15 cellular contexts compared by ENCODE assay signal in the genomic region with DNA sequence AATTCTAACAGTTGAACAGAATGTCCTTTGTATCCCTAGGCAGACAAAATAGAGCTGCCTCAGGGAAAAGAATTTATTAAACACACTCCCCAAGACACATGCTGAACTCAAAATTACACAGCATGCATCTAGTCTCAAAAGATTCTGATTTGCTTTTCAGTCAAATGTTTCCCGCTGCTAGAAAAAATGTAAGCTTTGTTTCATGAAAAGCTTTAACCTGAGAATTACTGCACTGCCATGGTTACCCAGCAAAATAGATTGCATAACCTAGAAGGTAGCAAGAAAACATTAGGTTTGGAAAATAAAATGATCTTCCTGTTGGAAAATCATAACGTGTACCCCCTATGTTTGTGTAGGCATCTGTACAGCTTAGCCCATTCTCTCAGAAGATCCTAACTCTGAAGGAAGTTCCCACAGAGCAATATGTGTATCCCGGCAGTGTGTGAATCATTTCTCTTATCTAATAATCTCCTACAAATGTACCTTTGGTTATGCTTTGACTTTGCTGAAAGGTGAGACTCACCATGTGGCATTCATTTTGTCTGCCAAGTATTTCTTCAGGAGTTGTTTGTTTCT.
DNase-seq lines count a peak whose midpoint lies in the region; ATAC-seq, FAIRE-seq and TF ChIP-seq lines count a peak whose summit lies in the region.
"Had no signal": no experiment of that assay in that cellular context is flagged by ENCODE, and none has a peak within 500 bp of the region (broad histone marks: within the 10 kb centered on the region; RNA-seq: fewer than 3 reads in every experiment).

No MANE protein-coding gene starts in this region.

- no peaks in the 10 kb centered on the region for H3K4me1 Mint-ChIP-seq in activated naive CD8-positive, alpha-beta T cell treated with anti-CD3 and anti-CD28 coated beads, Interleukin-2, amount 50 U/mL, for 24 hours
- no peaks in the 10 kb centered on the region for H3K4me1 Mint-ChIP-seq in stimulated activated effector memory CD8-positive, alpha-beta T cell treated with anti-CD3 and anti-CD28 coated beads, Interleukin-12 subunit alpha, Interleukin-12 subunit beta, amount 100 ng/mL, for 72 hours

- dilution Hi-C loops in endothelial cell of umbilical vein (cut with MboI; ENCODE audit: extremely low pct_ligation_motif_present, low sequenced_read_pairs) = no loop called here

- no peak for TF ChIP-seq CTCF in HCT116 (IDR thresholded peaks at IDR 0.05 in 2 of 3, conservative IDR thresholded peaks at IDR 0.05 in 1 of 3; ENCODE audit: borderline replicate concordance in 1 of 3, insufficient read depth in 1 of 3, low read depth in 2 of 3, low read length in 2 of 3)
- no peak for TF ChIP-seq CTCF in endothelial cell of umbilical vein (IDR thresholded peaks at IDR 0.05; ENCODE audit: extremely low read depth in 1 of 2, insufficient read depth in 1 of 2, low read depth in 1 of 2, low read length in 2 of 2)
- no peak for TF ChIP-seq CTCF in vagina (IDR thresholded peaks at IDR 0.05)

- H4K20me1 ChIP-seq in HCT116 (ENCODE audit: insufficient read depth) (no peaks in the 10 kb centered on the region), endothelial cell of umbilical vein (replicated peaks; ENCODE audit: control insufficient read depth, extremely low read depth, insufficient read depth, low read length) (no peaks in the 10 kb centered on the region)
- H4K20me1 ChIP-seq: BLaER1 treated with 17β-estradiol and CSF1 and Interleukin-3, amounts not matched to agents 10 nM and 100 nM had no signal

- no peak overlapping the region for H3K4me3 Mint-ChIP-seq in activated naive CD8-positive, alpha-beta T cell treated with anti-CD3 and anti-CD28 coated beads, Interleukin-2, amount 50 U/mL, for 24 hours
- no peak overlapping the region for H3K4me3 Mint-ChIP-seq in stimulated activated effector memory CD8-positive, alpha-beta T cell treated with anti-CD3 and anti-CD28 coated beads, Interleukin-12 subunit alpha, Interleukin-12 subunit beta, amount 100 ng/mL, for 72 hours
- H3K4me3 Mint-ChIP-seq: activated T-cell treated with anti-CD3 and anti-CD28 coated beads, Interleukin-2, amount 50 U/mL, for 24 hours had no signal

- no peak overlapping the region for H4K91ac ChIP-seq in neuronal stem cell (ENCODE audit: low read depth, low read length, poor library complexity)

- peaks cover 7% of the 10 kb centered on the region for H3K9me3 Mint-ChIP-seq in activated naive CD8-positive, alpha-beta T cell treated with anti-CD3 and anti-CD28 coated beads, Interleukin-2, amount 50 U/mL, for 24 hours
- H3K9me3 Mint-ChIP-seq in stimulated activated effector memory CD8-positive, alpha-beta T cell treated with anti-CD3 and anti-CD28 coated beads, Interleukin-12 subunit alpha, Interleukin-12 subunit beta, amount 100 ng/mL, for 72 hours = no peaks in the 10 kb centered on the region

- no peak overlapping the region for H3K14ac ChIP-seq in neuronal stem cell (ENCODE audit: low read length)

- H3K23ac ChIP-seq in neuronal stem cell (ENCODE audit: low read depth, low read length, poor library complexity) = no peak overlapping the region

- intact Hi-C loops in HCT116 (cut with micrococcal nuclease) (no loop called here), endothelial cell of umbilical vein (cut with micrococcal nuclease) (no loop called here), vagina (cut with DNase I) (no loop called here)

- peak overlapping the region in 1 of 2 experiments; percentile 21; a peak in 1 of 4 replicates for H3K4me3 ChIP-seq in HCT116 (replicated peaks in 1 of 2; ENCODE audit: low read depth in 1 of 2, low read length in 2 of 2)
- no peak overlapping the region for H3K4me3 ChIP-seq in endothelial cell of umbilical vein (replicated peaks in 1 of 3; ENCODE audit: insufficient read depth in 1 of 3, low read depth in 1 of 3, low read length in 3 of 3)
- no peak overlapping the region for H3K4me3 ChIP-seq in neuronal stem cell (ENCODE audit: low read length in 2 of 2)
- H3K4me3 ChIP-seq in vagina = no peak overlapping the region
- H3K4me3 ChIP-seq: BLaER1 treated with 17β-estradiol and CSF1 and Interleukin-3, amounts not matched to agents 10 nM and 100 nM; heart right ventricle had no signal

- BruUV-seq in HCT116 (replicated peaks; lab: Mats Ljungman, UMichigan) (no TSS peak), endothelial cell of umbilical vein (replicated peaks; lab: Mats Ljungman, UMichigan) (no TSS peak)

- FAIRE-seq in RCC 7860 (lab: Jason Lieb, UNC) (peak; percentile 70), endothelial cell of umbilical vein (lab: Jason Lieb, UNC) (no peak)

- no peak overlapping the region for H2BK12ac ChIP-seq in neuronal stem cell (ENCODE audit: low read length)

- H3K27me3 Mint-ChIP-seq in activated naive CD8-positive, alpha-beta T cell treated with anti-CD3 and anti-CD28 coated beads, Interleukin-2, amount 50 U/mL, for 24 hours = no peaks in the 10 kb centered on the region
- H3K27me3 Mint-ChIP-seq: activated T-cell treated with anti-CD3 and anti-CD28 coated beads, Interleukin-2, amount 50 U/mL, for 24 hours had no signal

- H2AFZ ChIP-seq in HCT116 (ENCODE audit: low read depth, low read length, poor library complexity, severe bottlenecking) (peak overlapping the region; percentile 93), endothelial cell of umbilical vein (ENCODE audit: low read depth, low read length) (no peak overlapping the region), neuronal stem cell (ENCODE audit: low read length) (peak overlapping the region; percentile 59)

- H3K36me3 ChIP-seq in HCT116 (ENCODE audit: control insufficient read depth in 1 of 2, insufficient read depth in 2 of 2, low read length in 2 of 2) (no peaks in the 10 kb centered on the region), endothelial cell of umbilical vein (ENCODE audit: control insufficient read depth in 2 of 2, extremely low read depth in 1 of 2, insufficient read depth in 2 of 2, low read length in 2 of 2) (no peaks in the 10 kb centered on the region), neuronal stem cell (replicated peaks in 1 of 2; ENCODE audit: control insufficient read depth in 2 of 2, insufficient read depth in 2 of 2, low read length in 2 of 2) (no peaks in the 10 kb centered on the region), vagina (no peaks in the 10 kb centered on the region)
- H3K36me3 ChIP-seq: BLaER1 treated with 17β-estradiol and CSF1 and Interleukin-3, amounts not matched to agents 10 nM and 100 nM; heart right ventricle had no signal

- no peak overlapping the region for H2BK120ac ChIP-seq in neuronal stem cell (ENCODE audit: low read depth, low read length)

- RAD21 ChIA-PET in HCT116 (lab: Charles Lee; ENCODE audit: low non-redundant PET in 1 of 2, low total read pairs in 2 of 2, uncharacterized antibody in 2 of 2, unreplicated experiment in 2 of 2) = interaction anchor here in 1 of 2 experiments (0.6 kb wide), 1 partner anchor 693 kb away, joined by 4 read pairs; no protein-coding TSS in a partner anchor

- H3K9me2 ChIP-seq in HCT116 (ENCODE audit: insufficient read depth) = no peaks in the 10 kb centered on the region

- CTCF ChIA-PET in HCT116 (lab: Charles Lee) = no interaction called here
- CTCF ChIA-PET in endothelial cell of umbilical vein (lab: Charles Lee) = interaction anchor here (0.8 to 1.6 kb wide), 4 partner anchors 12 to 35 kb away, joined by 3 to 4 read pairs (median 3); no protein-coding TSS in a partner anchor

- H3K9ac ChIP-seq in HCT116 (ENCODE audit: low read length) (peak overlapping the region; percentile 31), endothelial cell of umbilical vein (replicated peaks; ENCODE audit: extremely low read depth, insufficient read depth, low read length) (no peak overlapping the region), neuronal stem cell (ENCODE audit: low read depth, low read length, poor library complexity) (no peak overlapping the region)
- H3K9ac ChIP-seq: BLaER1 treated with 17β-estradiol and CSF1 and Interleukin-3, amounts not matched to agents 10 nM and 100 nM had no signal

- H3K4me1 ChIP-seq in HCT116 (ENCODE audit: control insufficient read depth in 1 of 2, insufficient read depth in 2 of 2, low read length in 2 of 2) (peaks cover 75 to 85% of the 10 kb centered on the region in 2 experiments), endothelial cell of umbilical vein (ENCODE audit: control insufficient read depth, extremely low read depth, insufficient read depth, low read length) (no peaks in the 10 kb centered on the region), neuronal stem cell (ENCODE audit: control insufficient read depth in 2 of 2, insufficient read depth in 1 of 2, low read depth in 1 of 2, low read length in 2 of 2) (peaks cover 3 to 31% of the 10 kb centered on the region in 2 donors), vagina (no peaks in the 10 kb centered on the region)
- H3K4me1 ChIP-seq: heart right ventricle had no signal

- peak; percentile 13 for TF ChIP-seq RAD21 in HCT116 (IDR thresholded peaks at IDR 0.05; ENCODE audit: low read depth)

- H4K8ac ChIP-seq in neuronal stem cell (ENCODE audit: low read depth, low read length) = no peak overlapping the region

- H3K18ac ChIP-seq in neuronal stem cell (ENCODE audit: low read length) = no peak overlapping the region

- H3K27ac ChIP-seq in HCT116 (ENCODE audit: low read depth, low read length) = peak overlapping the region; percentile 93
- H3K27ac ChIP-seq in endothelial cell of umbilical vein (ENCODE audit: insufficient read depth, low read depth, low read length) = no peak overlapping the region
- H3K27ac ChIP-seq in neuronal stem cell (replicated peaks; ENCODE audit: low read length) = no peak overlapping the region
- no peak overlapping the region for H3K27ac ChIP-seq in vagina
- H3K27ac ChIP-seq: BLaER1 treated with 17β-estradiol and CSF1 and Interleukin-3, amounts not matched to agents 10 nM and 100 nM; heart right ventricle had no signal

- no CpG with 5 or more reads among the region's 3 CpGs for WGBS in neuronal stem cell (ENCODE audit: extremely low coverage in 2 of 2, insufficient read length in 2 of 2, insufficient replicate concordance in 1 of 2), 2 donors

- H3K4me2 ChIP-seq in HCT116 (ENCODE audit: low read length) (peak overlapping the region; percentile 50), endothelial cell of umbilical vein (ENCODE audit: insufficient read depth, low read length) (no peak overlapping the region), neuronal stem cell (ENCODE audit: insufficient read depth, low read length, poor library complexity, severe bottlenecking) (no peak overlapping the region)
- H3K4me2 ChIP-seq: BLaER1 treated with 17β-estradiol and CSF1 and Interleukin-3, amounts not matched to agents 10 nM and 100 nM had no signal

- POLR2A ChIA-PET in HCT116 (lab: Charles Lee) (no interaction called here), endothelial cell of umbilical vein (lab: Charles Lee) (no interaction called here)

- DNase-seq in HCT116 (ENCODE audit: low read depth, low spot score) = peak; percentile 73
- peak; percentile 42 for DNase-seq in RCC 7860 (ENCODE audit: low spot score)
- peak; percentile 27 for DNase-seq in endothelial cell of umbilical vein (ENCODE audit: low read depth, low spot score)
- no peak for DNase-seq in neuronal stem cell (ENCODE audit: low spot score)
- DNase-seq in activated naive CD8-positive, alpha-beta T cell treated with anti-CD3 and anti-CD28 coated beads, Interleukin-2, amount 50 U/mL, for 24 hours = no peak
- DNase-seq in vagina (ENCODE audit: extremely low spot score in 2 of 2) = no peak
- no peak for DNase-seq in stimulated activated effector memory CD8-positive, alpha-beta T cell treated with anti-CD3 and anti-CD28 coated beads, Interleukin-12 subunit alpha, Interleukin-12 subunit beta, amount 100 ng/mL, for 72 hours (ENCODE audit: low spot score in 2 of 2)
- DNase-seq: activated T-cell treated with anti-CD3 and anti-CD28 coated beads, Interleukin-2, amount 50 U/mL, for 24 hours; HCEC 1CT; heart right ventricle; IMR-90; NCI-H1694 had no signal

- H3K9me3 ChIP-seq in HCT116 (ENCODE audit: control insufficient read depth in 1 of 2, insufficient read depth in 1 of 2, low read depth in 1 of 2, low read length in 2 of 2) = no peaks in the 10 kb centered on the region
- no peaks in the 10 kb centered on the region for H3K9me3 ChIP-seq in endothelial cell of umbilical vein (replicated peaks; ENCODE audit: control insufficient read depth, insufficient read depth, low read length)
- H3K9me3 ChIP-seq in neuronal stem cell (replicated peaks in 1 of 2; ENCODE audit: control insufficient read depth in 2 of 2, insufficient read depth in 1 of 2, low read depth in 1 of 2, low read length in 2 of 2) = peaks cover 0 to 2% of the 10 kb centered on the region in 2 donors
- H3K9me3 ChIP-seq in vagina = no peaks in the 10 kb centered on the region
- H3K9me3 ChIP-seq: BLaER1 treated with 17β-estradiol and CSF1 and Interleukin-3, amounts not matched to agents 10 nM and 100 nM; heart right ventricle had no signal

- no peaks in the 10 kb centered on the region for H3K27me3 ChIP-seq in HCT116 (ENCODE audit: insufficient read depth, low read length)
- H3K27me3 ChIP-seq in endothelial cell of umbilical vein (ENCODE audit: control insufficient read depth in 2 of 2, insufficient read depth in 2 of 2, low read length in 2 of 2) = no peaks in the 10 kb centered on the region
- H3K27me3 ChIP-seq in neuronal stem cell (ENCODE audit: control insufficient read depth in 3 of 3, insufficient read depth in 3 of 3, low read depth in 1 of 3, low read length in 3 of 3) = no peaks in the 10 kb centered on the region
- no peaks in the 10 kb centered on the region for H3K27me3 ChIP-seq in vagina
- H3K27me3 ChIP-seq: BLaER1 treated with 17β-estradiol and CSF1 and Interleukin-3, amounts not matched to agents 10 nM and 100 nM; heart right ventricle had no signal

- H2AK5ac ChIP-seq in neuronal stem cell (ENCODE audit: low read depth, low read length) = no peak overlapping the region

- no peaks in the 10 kb centered on the region for H3K79me1 ChIP-seq in neuronal stem cell (ENCODE audit: low read depth, low read length)

- no peak overlapping the region for H2BK5ac ChIP-seq in neuronal stem cell (ENCODE audit: low read length)

- H3K79me2 ChIP-seq in HCT116 (ENCODE audit: insufficient read depth, low read length) (no peaks in the 10 kb centered on the region), endothelial cell of umbilical vein (ENCODE audit: control insufficient read depth, insufficient read depth, low read length) (no peaks in the 10 kb centered on the region)

- no peaks in the 10 kb centered on the region for H3K36me3 Mint-ChIP-seq in activated naive CD8-positive, alpha-beta T cell treated with anti-CD3 and anti-CD28 coated beads, Interleukin-2, amount 50 U/mL, for 24 hours (ENCODE audit: low read depth)
- no peaks in the 10 kb centered on the region for H3K36me3 Mint-ChIP-seq in stimulated activated effector memory CD8-positive, alpha-beta T cell treated with anti-CD3 and anti-CD28 coated beads, Interleukin-12 subunit alpha, Interleukin-12 subunit beta, amount 100 ng/mL, for 72 hours

- ATAC-seq in HCT116 = peak; percentile 55
- ATAC-seq in GM18861 (IDR thresholded peaks at IDR 0.05; ENCODE audit: unreplicated experiment) = no peak
- ATAC-seq in activated naive CD8-positive, alpha-beta T cell treated with anti-CD3 and anti-CD28 coated beads, Interleukin-2, amount 50 U/mL, for 24 hours = no peak
- ATAC-seq in stimulated activated effector memory CD8-positive, alpha-beta T cell treated with anti-CD3 and anti-CD28 coated beads, Interleukin-12 subunit alpha, Interleukin-12 subunit beta, amount 100 ng/mL, for 72 hours = no peak
- ATAC-seq: heart right ventricle, sciatic nerve had no signal

- no peak overlapping the region for H2BK15ac ChIP-seq in neuronal stem cell (ENCODE audit: low read length)

- no peaks in the 10 kb centered on the region for H3K9me1 ChIP-seq in endothelial cell of umbilical vein (replicated peaks; ENCODE audit: control insufficient read depth, extremely low read depth, insufficient read depth, low read length)

- H3K4ac ChIP-seq in neuronal stem cell (ENCODE audit: low read length) = no peak overlapping the region

- no peak overlapping the region for H3K27ac Mint-ChIP-seq in activated naive CD8-positive, alpha-beta T cell treated with anti-CD3 and anti-CD28 coated beads, Interleukin-2, amount 50 U/mL, for 24 hours
- no peak overlapping the region for H3K27ac Mint-ChIP-seq in stimulated activated effector memory CD8-positive, alpha-beta T cell treated with anti-CD3 and anti-CD28 coated beads, Interleukin-12 subunit alpha, Interleukin-12 subunit beta, amount 100 ng/mL, for 72 hours
- H3K27ac Mint-ChIP-seq: activated T-cell treated with anti-CD3 and anti-CD28 coated beads, Interleukin-2, amount 50 U/mL, for 24 hours had no signal

- TF ChIP-seq POLR2A in HCT116 (IDR thresholded peaks at IDR 0.05; ENCODE audit: borderline replicate concordance, extremely low read depth, insufficient read depth, insufficient read length) = no peak
- no peak for TF ChIP-seq POLR2A in endothelial cell of umbilical vein (IDR thresholded peaks at IDR 0.05; ENCODE audit: low read depth, low read length)
- TF ChIP-seq POLR2A in vagina (IDR thresholded peaks at IDR 0.05) = no peak

Comparison
In these comparisons a context has a peak if more than half of its experiments do, and no peak if none do; other contexts are left out.
1. DNase-seq: peak in HCT116 (single experiment), RCC 7860 (single experiment) and endothelial cell of umbilical vein (single experiment); none in neuronal stem cell (single experiment), activated naive CD8-positive, alpha-beta T cell treated with anti-CD3 and anti-CD28 coated beads, Interleukin-2, amount 50 U/mL, for 24 hours (single experiment), vagina (0 of 2) and stimulated activated effector memory CD8-positive, alpha-beta T cell treated with anti-CD3 and anti-CD28 coated beads, Interleukin-12 subunit alpha, Interleukin-12 subunit beta, amount 100 ng/mL, for 72 hours (0 of 2).